Comparison of ENCODE assay signal across 2 cellular contexts in genomic region chr7:81514546-81514945, GRCh38.
TF ChIP-seq lines count a peak whose summit lies in the region.

No MANE protein-coding gene starts in this region.

TF ChIP-seq in endothelial cell of umbilical vein, 7 proteins besides CTCF, POLR2A, EP300 and RAD21:
- TF ChIP-seq FOS (IDR thresholded peaks at IDR 0.05; ENCODE audit: borderline replicate concordance, insufficient read depth, low read length), result no peak
- no peak for TF ChIP-seq MAX (IDR thresholded peaks at IDR 0.05; ENCODE audit: insufficient read depth, insufficient read length)
- TF ChIP-seq JUN (IDR thresholded peaks at IDR 0.05; ENCODE audit: borderline replicate concordance, insufficient read depth, insufficient read length, low read depth), result no peak
- no peak for TF ChIP-seq MYC (IDR thresholded peaks at IDR 0.05; ENCODE audit: low read depth, low read length)
- no peak for TF ChIP-seq GATA2 (IDR thresholded peaks at IDR 0.05; ENCODE audit: insufficient read depth, insufficient read length, low read depth, low read length)
- TF ChIP-seq POLR2AphosphoS5 (IDR thresholded peaks at IDR 0.05; ENCODE audit: insufficient read depth, low read depth, low read length), result no peak
- no peak for TF ChIP-seq EZH2 (IDR thresholded peaks at IDR 0.05; ENCODE audit: borderline replicate concordance, low read depth, low read length, severe bottlenecking)

TF ChIP-seq in GM23338, 12 proteins besides CTCF, POLR2A, EP300 and RAD21:
- TF ChIP-seq ETS1 (IDR thresholded peaks at IDR 0.05) (no peak), EZH2phosphoT487 (IDR thresholded peaks at IDR 0.05; ENCODE audit: unreplicated experiment) (no peak), JUNB (IDR thresholded peaks at IDR 0.05; ENCODE audit: unreplicated experiment) (no peak), NANOG (IDR thresholded peaks at IDR 0.05; ENCODE audit: borderline replicate concordance) (no peak), ZNF331 (CRISPR knock-in tag; IDR thresholded peaks at IDR 0.05; ENCODE audit: low read depth) (no peak), EZH2 (IDR thresholded peaks at IDR 0.05; ENCODE audit: low read depth, unreplicated experiment) (no peak), REST (IDR thresholded peaks at IDR 0.05; ENCODE audit: unreplicated experiment) (no peak), POLR2AphosphoS5 (IDR thresholded peaks at IDR 0.05; ENCODE audit: low read depth) (no peak), STAT1 (IDR thresholded peaks at IDR 0.05; ENCODE audit: unreplicated experiment) (no peak), ZNF114 (CRISPR knock-in tag; IDR thresholded peaks at IDR 0.05) (no peak), ZNF462 (CRISPR knock-in tag; IDR thresholded peaks at IDR 0.05) (no peak), CREB1 (CRISPR knock-in tag; IDR thresholded peaks at IDR 0.05; ENCODE audit: low read depth) (no peak)
